ENCODE assay signal across 8 cellular contexts in the genomic region with DNA sequence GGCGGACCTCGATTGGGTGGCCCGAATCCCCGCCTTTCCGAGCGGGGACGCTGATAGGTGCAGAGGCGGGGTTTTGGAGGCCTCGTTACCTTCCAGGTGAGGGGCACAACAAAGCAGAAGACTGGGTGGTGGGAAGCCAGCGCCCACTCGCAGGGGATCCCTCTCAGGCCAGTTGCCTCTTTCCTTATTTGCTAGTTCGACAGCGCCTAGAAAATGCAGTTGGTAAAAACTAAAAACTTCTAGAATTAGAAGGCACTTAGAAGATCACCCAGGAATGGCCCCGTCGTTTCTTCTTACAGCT. TPM values are rescaled to one million over a fixed set of nuclear protein-coding genes. Genes with fewer than 3 reads are reported as not detected.
DNase-seq lines count a peak whose midpoint lies in the region; TF ChIP-seq lines count a peak whose summit lies in the region.

No MANE protein-coding gene starts in this region.

- peak overlapping the region; percentile 96 for H3K4me3 Mint-ChIP-seq in progenitor cell of endocrine pancreas (ENCODE audit: low read depth)

- no peaks in the 10 kb centered on the region for H3K9me3 Mint-ChIP-seq in progenitor cell of endocrine pancreas (ENCODE audit: low read depth)

- H3K4me3 ChIP-seq in GM06990 (replicated peaks; ENCODE audit: low read depth, low read length): peak overlapping the region; percentile 100
- H3K4me3 ChIP-seq in SJCRH30: peak overlapping the region; percentile 93
- peak overlapping the region; percentile 48 to 77 (median 66) for H3K4me3 ChIP-seq in fibroblast of lung (replicated peaks in 1 of 4; ENCODE audit: control extremely low read depth in 1 of 4, insufficient read depth in 1 of 4, low read depth in 3 of 4, low read length in 4 of 4)

- no peak overlapping the region for H2AFZ ChIP-seq in fibroblast of lung (ENCODE audit: low read length)

- DNase-seq in GM06990 (ENCODE audit: extremely low read depth, insufficient read length) (no peak), SJCRH30 (no peak), fibroblast of lung (ENCODE audit: low read depth in 2 of 2) (no peak), progenitor cell of endocrine pancreas (ENCODE audit: low spot score, unreplicated experiment) (no peak), NCI-H1092 treated with DMSO at 0.1 percent for 48 hours (lab: John Stamatoyannopoulos, UW) (no peak), DMS 273 (lab: John Stamatoyannopoulos, UW; ENCODE audit: unreplicated experiment) (no peak), GDM1 (lab: John Stamatoyannopoulos, UW) (no peak), middle frontal gyrus (ENCODE audit: extremely low spot score, low spot score) (no peak)

- no peaks in the 10 kb centered on the region; the same call in 1 of the 2 replicates for H3K4me1 ChIP-seq in SJCRH30
- peaks cover 3% of the 10 kb centered on the region for H3K4me1 ChIP-seq in fibroblast of lung (ENCODE audit: control insufficient read depth, extremely low read depth, insufficient read depth, low read length)

- no peaks in the 10 kb centered on the region for H4K20me1 ChIP-seq in fibroblast of lung (ENCODE audit: control insufficient read depth, extremely low read depth, insufficient read depth, low read length)

- H3K27me3 ChIP-seq in GM06990 (replicated peaks; ENCODE audit: control insufficient read depth, insufficient read depth, low read length) (no peaks in the 10 kb centered on the region), SJCRH30 (no peaks in the 10 kb centered on the region), fibroblast of lung (ENCODE audit: control insufficient read depth, insufficient read depth, low read length) (no peaks in the 10 kb centered on the region)

- peaks cover 20% of the 10 kb centered on the region for H3K4me1 Mint-ChIP-seq in progenitor cell of endocrine pancreas (ENCODE audit: low read depth)

- peaks cover 10% of the 10 kb centered on the region for H3K36me3 Mint-ChIP-seq in progenitor cell of endocrine pancreas (ENCODE audit: insufficient read depth)

- H3K27me3 Mint-ChIP-seq in progenitor cell of endocrine pancreas: peaks cover 2% of the 10 kb centered on the region

- no peak for TF ChIP-seq CTCF in GM06990 (IDR thresholded peaks at IDR 0.05; ENCODE audit: insufficient read depth, low read length, poor library complexity, severe bottlenecking)
- no peak for TF ChIP-seq CTCF in fibroblast of lung (conservative IDR thresholded peaks at IDR 0.05 in 1 of 2, IDR thresholded peaks at IDR 0.05 in 1 of 2; ENCODE audit: low read depth in 1 of 2, low read length in 2 of 2)
- TF ChIP-seq CTCF in progenitor cell of endocrine pancreas (IDR thresholded peaks at IDR 0.05; ENCODE audit: unreplicated experiment): no peak

- H3K27ac ChIP-seq in SJCRH30: no peak overlapping the region
- H3K27ac ChIP-seq in fibroblast of lung (ENCODE audit: insufficient read depth, low read length): no peak overlapping the region

- peak overlapping the region; percentile 99 for H3K27ac Mint-ChIP-seq in progenitor cell of endocrine pancreas

- peak overlapping the region; percentile 90 for H3K4me2 ChIP-seq in fibroblast of lung (ENCODE audit: extremely low read depth, insufficient read depth, low read length)

- H3K9ac ChIP-seq in fibroblast of lung (ENCODE audit: insufficient read depth, low read length): no peak overlapping the region

- H3K9me3 ChIP-seq in SJCRH30 (replicated peaks) (no peaks in the 10 kb centered on the region), fibroblast of lung (ENCODE audit: control insufficient read depth, insufficient read depth, low read depth, low read length) (no peaks in the 10 kb centered on the region)

- H3K36me3 ChIP-seq in GM06990 (ENCODE audit: control insufficient read depth, insufficient read depth, low read length): peaks cover 6% of the 10 kb centered on the region
- H3K36me3 ChIP-seq in SJCRH30: peaks cover 5% of the 10 kb centered on the region
- peaks cover 4% of the 10 kb centered on the region for H3K36me3 ChIP-seq in fibroblast of lung (ENCODE audit: control insufficient read depth, insufficient read depth, low read length)

- peaks cover 48% of the 10 kb centered on the region for H3K79me2 ChIP-seq in fibroblast of lung (ENCODE audit: control insufficient read depth, insufficient read depth, low read length)

RNA-seq across cellular contexts. Expression of gene KAT7, which starts 0.7 kb away (rescaled TPM):
- total RNA-seq in SJCRH30 (2014; rRNA removed; shearing (Covaris generic)): 38.5 and 40.1 TPM in 2 replicates
- total RNA-seq in fibroblast of lung (30.3 and 35.5 TPM in 2 replicates), progenitor cell of endocrine pancreas (67.9 and 72.0 TPM in 2 replicates)
- 25.6 and 34.2 TPM in 2 replicates for polyA plus RNA-seq in fibroblast of lung
- polyA plus RNA-seq in fibroblast of lung (2012): 18.1 and 24.6 TPM in 2 replicates
- polyA minus RNA-seq in fibroblast of lung (ENCODE audit: low replicate concordance): 23.9 and 60.0 TPM in 2 replicates

RNA-seq across cellular contexts. Expression of gene FAM117A, which starts 25.3 kb away (rescaled TPM):
- 9.2 and 10.1 TPM in 2 replicates for total RNA-seq in SJCRH30 (2014; rRNA removed; shearing (Covaris generic))
- total RNA-seq in fibroblast of lung (1.0 and 3.3 TPM in 2 replicates), progenitor cell of endocrine pancreas (19.1 and 20.2 TPM in 2 replicates)
- polyA plus RNA-seq in fibroblast of lung: 2.3 and 2.4 TPM in 2 replicates
- 1.8 and 2.6 TPM in 2 replicates for polyA plus RNA-seq in fibroblast of lung (2012)
- polyA minus RNA-seq in fibroblast of lung (ENCODE audit: low replicate concordance): 2.6 and 11.3 TPM in 2 replicates

RNA-seq across cellular contexts. Expression of gene TAC4, which starts 58.6 kb away (rescaled TPM):
- total RNA-seq in SJCRH30 (2014; rRNA removed; shearing (Covaris generic)): not detected in 2 replicates
- total RNA-seq in fibroblast of lung: not detected in 2 replicates
- not detected in 2 replicates for polyA plus RNA-seq in fibroblast of lung
- not detected in 2 replicates for polyA plus RNA-seq in fibroblast of lung (2012)
- not detected in 2 replicates for polyA minus RNA-seq in fibroblast of lung (ENCODE audit: low replicate concordance)
- not detected in 2 replicates for total RNA-seq in progenitor cell of endocrine pancreas
